In the genomic region with DNA sequence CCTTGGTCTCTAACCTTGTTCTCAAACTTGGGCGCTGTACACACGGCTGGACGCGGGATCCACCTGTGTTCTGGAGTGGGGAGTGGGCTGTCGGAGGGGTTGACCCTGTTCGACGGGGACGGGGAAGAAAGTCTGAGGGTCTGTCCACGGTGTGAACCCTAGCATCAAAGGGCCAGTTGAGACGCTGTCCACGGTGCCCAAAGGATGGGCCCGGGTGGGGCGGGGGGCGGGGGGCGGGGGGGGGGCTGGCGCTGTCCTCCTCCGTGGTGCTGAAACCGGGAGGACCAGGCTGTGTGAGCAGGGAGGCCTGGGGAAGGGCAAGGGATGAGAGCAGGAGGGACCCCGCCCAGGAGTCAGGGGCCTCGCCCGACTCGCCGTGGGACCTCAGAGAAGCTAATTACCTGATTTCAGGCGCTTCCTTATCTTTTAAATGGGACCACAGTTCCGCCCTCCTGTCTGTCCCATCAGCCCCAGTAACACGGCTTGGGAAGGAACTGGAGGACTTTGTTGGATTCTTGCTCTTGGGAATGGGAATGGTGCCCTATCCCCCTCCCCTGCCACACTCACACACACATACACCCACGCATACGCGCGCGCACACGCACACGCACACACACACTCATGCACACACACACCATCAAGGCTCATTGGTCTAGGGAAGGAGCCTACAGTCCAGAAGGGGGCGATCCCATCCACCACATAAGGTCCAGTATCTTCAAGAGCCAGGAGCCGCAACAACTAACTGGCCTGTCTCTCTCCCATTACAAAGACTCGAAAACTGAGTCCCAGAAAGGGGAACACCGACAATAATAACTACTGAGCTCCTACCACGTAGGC, we compare ENCODE assay signal across 8 cellular contexts. TPM values are rescaled to one million over a fixed set of nuclear protein-coding genes. Genes with fewer than 3 reads are reported as not detected.
DNase-seq lines count a peak whose midpoint lies in the region; ATAC-seq and TF ChIP-seq lines count a peak whose summit lies in the region.

No MANE protein-coding gene starts in this region.

- no peak for TF ChIP-seq CTCF in activated CD8-positive, alpha-beta T cell treated with anti-CD3 and anti-CD28 coated beads for 36 hours (IDR thresholded peaks at IDR 0.05)

- peaks cover 9% of the 10 kb centered on the region for H3K4me1 Mint-ChIP-seq in activated CD8-positive, alpha-beta T cell treated with anti-CD3 and anti-CD28 coated beads for 36 hours (ENCODE audit: low read depth)

- in situ Hi-C loops in G401 (cut with HindIII; ENCODE audit: low sequenced_read_pairs), result no loop called here

- no peak overlapping the region for H3K4me3 Mint-ChIP-seq in activated CD8-positive, alpha-beta T cell treated with anti-CD3 and anti-CD28 coated beads for 36 hours

- ATAC-seq in activated CD8-positive, alpha-beta T cell treated with anti-CD3 and anti-CD28 coated beads for 36 hours, result peak; percentile 48
- ATAC-seq in left cardiac atrium, result peak; percentile 50 to 61

- H3K9me3 Mint-ChIP-seq in activated CD8-positive, alpha-beta T cell treated with anti-CD3 and anti-CD28 coated beads for 36 hours, result no peaks in the 10 kb centered on the region

- CTCF ChIA-PET in activated CD8-positive, alpha-beta T cell treated with anti-CD3 and anti-CD28 coated beads for 36 hours (lab: Charles Lee), result interaction anchor here (0.6 to 1.2 kb wide), 2 partner anchors 13 to 47 kb away, joined by 3 read pairs; no protein-coding TSS in a partner anchor

- H3K27ac Mint-ChIP-seq in activated CD8-positive, alpha-beta T cell treated with anti-CD3 and anti-CD28 coated beads for 36 hours, result no peak overlapping the region

- POLR2A ChIA-PET in activated CD8-positive, alpha-beta T cell treated with anti-CD3 and anti-CD28 coated beads for 36 hours (lab: Charles Lee), result interaction anchor here (0.9 kb wide), 1 partner anchor 17 kb away, joined by 4 read pairs; no protein-coding TSS in a partner anchor

- no peaks in the 10 kb centered on the region for H3K36me3 Mint-ChIP-seq in activated CD8-positive, alpha-beta T cell treated with anti-CD3 and anti-CD28 coated beads for 36 hours (ENCODE audit: low read depth)

- DNase-seq in 8988T (peak; percentile 89), G401 (ENCODE audit: low spot score) (peak; percentile 61), NCI-H146 treated with DMSO at 0.1 percent for 48 hours (lab: John Stamatoyannopoulos, UW; ENCODE audit: unreplicated experiment) (peak; percentile 33), left cardiac atrium (no peak), retina (peak; percentile 72), SKM-1 (lab: John Stamatoyannopoulos, UW; ENCODE audit: unreplicated experiment) (no peak), posterior vena cava (ENCODE audit: low spot score) (no peak)
- peak; percentile 52 for DNase-seq in activated CD8-positive, alpha-beta T cell treated with anti-CD3 and anti-CD28 coated beads for 36 hours

- peaks cover 49% of the 10 kb centered on the region for H3K27me3 Mint-ChIP-seq in activated CD8-positive, alpha-beta T cell treated with anti-CD3 and anti-CD28 coated beads for 36 hours

- intact Hi-C loops in activated CD8-positive, alpha-beta T cell treated with anti-CD3 and anti-CD28 coated beads for 36 hours (cut with micrococcal nuclease), result no loop called here
- intact Hi-C loops in left cardiac atrium (cut with DNase I) (loop anchor here in 1 of 2 donors (5.0 kb wide), 1 partner anchor 90 kb away; no protein-coding TSS in a partner anchor), posterior vena cava (cut with DNase I) (no loop called here)

RNA-seq across cellular contexts. Expression of a gene that starts 1.0 kb away (rescaled TPM):
- 27.7 and 39.2 TPM in 2 replicates for total RNA-seq in G401 (2014; rRNA removed; shearing (Covaris generic))
- total RNA-seq in activated CD8-positive, alpha-beta T cell treated with anti-CD3 and anti-CD28 coated beads for 36 hours, result not detected
- total RNA-seq in left cardiac atrium (100 to 1,000 TPM; 139 to 158 TPM), posterior vena cava (1 to 10 TPM; 6.4 to 6.9 TPM)

Comparison
In these comparisons a context has a peak if more than half of its experiments do, and no peak if none do; other contexts are left out.
1. DNase-seq: peak in 8988T (single experiment), G401 (single experiment), NCI-H146 treated with DMSO at 0.1 percent for 48 hours (single experiment), activated CD8-positive, alpha-beta T cell treated with anti-CD3 and anti-CD28 coated beads for 36 hours (single experiment) and retina (single experiment); none in left cardiac atrium (single experiment), SKM-1 (single experiment) and posterior vena cava (single experiment).
2. RNA of a gene that starts 1.0 kb away (total RNA-seq): 139 to 158 TPM in left cardiac atrium, 27.7 to 39.2 TPM in G401 and 6.4 to 6.9 TPM in posterior vena cava; not detected in activated CD8-positive, alpha-beta T cell treated with anti-CD3 and anti-CD28 coated beads for 36 hours; every median in the first group is over 4 times any median in the second.